11 cellular contexts compared by ENCODE assay signal in genomic region chr11:898160-898517, GRCh38. TPM values are rescaled to one million over a fixed set of nuclear protein-coding genes. Genes with fewer than 3 reads are reported as not detected.
DNase-seq lines count a peak whose midpoint lies in the region; ATAC-seq and TF ChIP-seq lines count a peak whose summit lies in the region.
"Had no signal": no experiment of that assay in that cellular context is flagged by ENCODE, and none has a peak within 500 bp of the region (broad histone marks: within the 10 kb centered on the region; RNA-seq: fewer than 3 reads in every experiment).

No MANE protein-coding gene starts in this region.

- H3K36me3 Mint-ChIP-seq in glutamatergic neuron (ENCODE audit: unreplicated experiment), result no peaks in the 10 kb centered on the region

- H3K79me2 ChIP-seq in GM23248 (ENCODE audit: insufficient read depth), result no peaks in the 10 kb centered on the region

- in situ Hi-C loops in ACHN (cut with HindIII; ENCODE audit: low pct_ligation_motif_present, low pct_unique_long_range_greater_than_20kb, low sequenced_read_pairs), result no loop called here
- in situ Hi-C loops in GM23248 (cut with MboI), result no loop called here

- TF ChIP-seq CTCF in glutamatergic neuron (IDR thresholded peaks at IDR 0.05; ENCODE audit: partially characterized antibody, unreplicated experiment) (peak; percentile 56), coronary artery (IDR thresholded peaks at IDR 0.05) (no peak)

- H3K27ac Mint-ChIP-seq in glutamatergic neuron (ENCODE audit: unreplicated experiment), result no peak overlapping the region
- H3K27ac Mint-ChIP-seq: activated naive CD4-positive, alpha-beta T cell treated with anti-CD3 and anti-CD28 coated beads, Interleukin-2, amount 50 U/mL, for 24 hours had no signal

- peaks cover 3% of the 10 kb centered on the region for H3K27me3 Mint-ChIP-seq in glutamatergic neuron (ENCODE audit: unreplicated experiment)
- H3K27me3 Mint-ChIP-seq: activated naive CD4-positive, alpha-beta T cell treated with anti-CD3 and anti-CD28 coated beads, Interleukin-2, amount 50 U/mL, for 24 hours had no signal

- H3K9me2 ChIP-seq in GM23248 (ENCODE audit: insufficient read depth), result no peaks in the 10 kb centered on the region

- H4K20me1 ChIP-seq in GM23248 (ENCODE audit: insufficient read depth), result no peaks in the 10 kb centered on the region

- DNase-seq in ACHN (peak; percentile 49), GM23248 (peak; percentile 36), SJCRH30 (peak; percentile 42 to 60), glutamatergic neuron (peak; percentile 64), foreskin melanocyte (no peak), coronary artery (ENCODE audit: low spot score) (no peak)
- DNase-seq: left cardiac atrium, Peyer's patch had no signal

- H3K4me1 Mint-ChIP-seq in glutamatergic neuron (ENCODE audit: low read depth, unreplicated experiment), result no peaks in the 10 kb centered on the region

- H3K4me1 ChIP-seq in GM23248 (ENCODE audit: insufficient read depth), result no peaks in the 10 kb centered on the region
- H3K4me1 ChIP-seq in SJCRH30, result no peaks in the 10 kb centered on the region
- H3K4me1 ChIP-seq: Peyer's patch had no signal

- H3K27ac ChIP-seq in GM23248 (no peak overlapping the region), SJCRH30 (no peak overlapping the region), coronary artery (no peak overlapping the region)
- H3K27ac ChIP-seq: Peyer's patch had no signal

- H3K36me3 ChIP-seq in GM23248 (ENCODE audit: low read depth) (peaks cover 4% of the 10 kb centered on the region; the same call in 1 of the 2 replicates), SJCRH30 (peaks cover 29% of the 10 kb centered on the region; the same call in 1 of the 2 replicates)

- H3K4me3 Mint-ChIP-seq in glutamatergic neuron (ENCODE audit: unreplicated experiment), result no peak overlapping the region
- H3K4me3 Mint-ChIP-seq: activated naive CD4-positive, alpha-beta T cell treated with anti-CD3 and anti-CD28 coated beads, Interleukin-2, amount 50 U/mL, for 24 hours had no signal

- H2AFZ ChIP-seq in GM23248, result no peak overlapping the region

- H3K27me3 ChIP-seq in GM23248 (replicated peaks; ENCODE audit: insufficient read depth) (no peaks in the 10 kb centered on the region), SJCRH30 (no peaks in the 10 kb centered on the region)
- H3K27me3 ChIP-seq: Peyer's patch had no signal

- H3K9me3 ChIP-seq in GM23248 (ENCODE audit: low read depth) (no peaks in the 10 kb centered on the region), SJCRH30 (replicated peaks) (no peaks in the 10 kb centered on the region)
- H3K9me3 ChIP-seq: Peyer's patch had no signal

- no peak overlapping the region for H3K4me2 ChIP-seq in GM23248 (ENCODE audit: unreplicated experiment)

- ATAC-seq in GM21786 (IDR thresholded peaks at IDR 0.05; ENCODE audit: unreplicated experiment) (no peak), HG03571 (IDR thresholded peaks at IDR 0.05; ENCODE audit: unreplicated experiment) (no peak)

- H3K9ac ChIP-seq in GM23248, result no peak overlapping the region

- no peaks in the 10 kb centered on the region for H3K9me3 Mint-ChIP-seq in glutamatergic neuron (ENCODE audit: unreplicated experiment)
- H3K9me3 Mint-ChIP-seq: activated naive CD4-positive, alpha-beta T cell treated with anti-CD3 and anti-CD28 coated beads, Interleukin-2, amount 50 U/mL, for 24 hours had no signal

- no peak overlapping the region for H3K4me3 ChIP-seq in GM23248
- no peak overlapping the region for H3K4me3 ChIP-seq in SJCRH30
- H3K4me3 ChIP-seq in coronary artery, result no peak overlapping the region
- H3K4me3 ChIP-seq: Peyer's patch had no signal

- no peaks in the 10 kb centered on the region for H3F3A ChIP-seq in GM23248 (ENCODE audit: insufficient read depth)

- WGBS in GM23248 (ENCODE audit: low coverage in 1 of 2, low lambda C conversion rate in 2 of 2, missing lambda C conversion rate in 2 of 2), 2 experiments, result 79 to 89% methylated on average over 9 to 10 of the region's 10 CpGs

RNA-seq across cellular contexts. Expression of gene CHID1, which starts 12.5 kb away (rescaled TPM):
- 72.3 and 91.9 TPM in 2 replicates for total RNA-seq in GM23248 (2014; rRNA removed; shearing (Covaris generic))
- polyA plus RNA-seq in GM23248 (2016; fragmentation: Nextera tagmentation; extraction: Ambion mirVana), result 202 and 215 TPM in 2 replicates
- total RNA-seq in SJCRH30 (2014; rRNA removed; shearing (Covaris generic)), result 51.4 and 56.7 TPM in 2 replicates
- 56.1 TPM for total RNA-seq in glutamatergic neuron (ENCODE audit: unreplicated experiment)

RNA-seq across cellular contexts. Expression of gene AP2A2, which starts 27.5 kb away (rescaled TPM):
- total RNA-seq in GM23248 (2014; rRNA removed; shearing (Covaris generic)), result 32.2 and 38.3 TPM in 2 replicates
- polyA plus RNA-seq in GM23248 (2016; fragmentation: Nextera tagmentation; extraction: Ambion mirVana), result 27.5 and 31.1 TPM in 2 replicates
- 40.6 and 42.6 TPM in 2 replicates for total RNA-seq in SJCRH30 (2014; rRNA removed; shearing (Covaris generic))
- 228 TPM for total RNA-seq in glutamatergic neuron (ENCODE audit: unreplicated experiment)

RNA-seq across cellular contexts. Expression of gene TSPAN4, which starts 55.5 kb away (rescaled TPM):
- 340 and 393 TPM in 2 replicates for total RNA-seq in GM23248 (2014; rRNA removed; shearing (Covaris generic))
- polyA plus RNA-seq in GM23248 (2016; fragmentation: Nextera tagmentation; extraction: Ambion mirVana), result 343 and 344 TPM in 2 replicates
- 26.0 and 26.9 TPM in 2 replicates for total RNA-seq in SJCRH30 (2014; rRNA removed; shearing (Covaris generic))
- total RNA-seq in glutamatergic neuron (ENCODE audit: unreplicated experiment), result 82.5 TPM

RNA-seq across cellular contexts. Expression of gene POLR2L, which starts 55.8 kb away (rescaled TPM):
- total RNA-seq in GM23248 (2014; rRNA removed; shearing (Covaris generic)), result 67.8 and 113 TPM in 2 replicates
- 804 and 820 TPM in 2 replicates for polyA plus RNA-seq in GM23248 (2016; fragmentation: Nextera tagmentation; extraction: Ambion mirVana)
- 292 and 344 TPM in 2 replicates for total RNA-seq in SJCRH30 (2014; rRNA removed; shearing (Covaris generic))
- 106 TPM for total RNA-seq in glutamatergic neuron (ENCODE audit: unreplicated experiment)

Comparison
In these comparisons a context has a peak if more than half of its experiments do, and no peak if none do; other contexts are left out.
1. DNase-seq: peak in ACHN (single experiment), GM23248 (single experiment), SJCRH30 (2 of 2) and glutamatergic neuron (single experiment); none in foreskin melanocyte (single experiment) and coronary artery (single experiment).